ENCODE assay signal across 1 cellular context in genomic region chr6:127519469-127519785, GRCh38.
TF ChIP-seq lines count a peak whose summit lies in the region.

No MANE protein-coding gene starts in this region.

TF ChIP-seq in H1, 55 proteins besides CTCF, POLR2A, EP300 and RAD21:
- no peak for TF ChIP-seq HDAC6 (IDR thresholded peaks at IDR 0.05; ENCODE audit: low read depth, low read length)
- peak; percentile 19; the same call in 1 of the 2 replicates for TF ChIP-seq PHF8 (conservative IDR thresholded peaks at IDR 0.05; ENCODE audit: low read depth, low read length)
- peak; percentile 26; the same call in 1 of the 2 replicates for TF ChIP-seq TAF1 (IDR thresholded peaks at IDR 0.05; ENCODE audit: low read depth, low read length)
- TF ChIP-seq CREB1 (IDR thresholded peaks at IDR 0.05), result no peak
- peak; percentile 76; the same call in 1 of the 2 replicates for TF ChIP-seq YY1 (IDR thresholded peaks at IDR 0.05; ENCODE audit: low read depth, low read length)
- TF ChIP-seq ASH2L (IDR thresholded peaks at IDR 0.05; ENCODE audit: low read length), result peak; percentile 67
- no peak for TF ChIP-seq GABPA (IDR thresholded peaks at IDR 0.05; ENCODE audit: borderline replicate concordance, insufficient read depth, low read length)
- TF ChIP-seq RXRA (IDR thresholded peaks at IDR 0.05; ENCODE audit: insufficient read depth, low read depth, low read length), result no peak
